ENCODE assay signal across 8 cellular contexts in the genomic region with DNA sequence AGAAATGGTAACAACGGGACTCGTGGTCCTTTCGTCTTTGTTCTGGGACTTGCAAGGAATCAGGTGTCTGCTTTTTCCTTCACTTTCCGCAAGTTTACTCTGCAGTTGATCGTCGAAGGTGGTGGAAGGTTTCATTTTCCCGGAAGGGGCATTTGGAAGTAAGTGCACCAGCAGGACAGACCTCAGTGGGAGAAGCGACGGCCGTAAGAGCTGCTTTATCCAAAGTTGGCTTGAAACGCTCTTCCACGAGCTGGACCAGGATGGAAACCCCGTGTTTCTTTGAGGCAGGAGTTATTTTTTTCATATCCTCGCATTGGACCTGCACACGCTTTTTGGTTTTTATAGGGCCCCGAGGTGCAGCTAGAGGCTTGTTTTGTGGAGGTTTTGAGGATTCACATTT. TPM values are rescaled to one million over a fixed set of nuclear protein-coding genes. Genes with fewer than 3 reads are reported as not detected.
DNase-seq lines count a peak whose midpoint lies in the region; ATAC-seq and TF ChIP-seq lines count a peak whose summit lies in the region.

No MANE protein-coding gene starts in this region.

- intact Hi-C loops in lower leg skin (cut with DNase I; ENCODE audit: low total_unique reads) = no loop called here
- intact Hi-C loops in tibial artery (cut with DNase I; ENCODE audit: low total_unique reads) = loop anchor here (5.0 kb wide), 1 partner anchor 1270 kb away; a partner anchor contains a TSS

- H3K27me3 ChIP-seq in tibial artery = no peaks in the 10 kb centered on the region

- peak overlapping the region; percentile 72 for H3K4me3 Mint-ChIP-seq in activated CD8-positive, alpha-beta memory T cell treated with anti-CD3 and anti-CD28 coated beads, Interleukin-2, amount 10 ng/mL, durations not matched to agents 7 days and 5 days

- no peaks in the 10 kb centered on the region for H3K27me3 Mint-ChIP-seq in activated CD8-positive, alpha-beta memory T cell treated with anti-CD3 and anti-CD28 coated beads, Interleukin-2, amount 10 ng/mL, durations not matched to agents 7 days and 5 days

- peak overlapping the region; percentile 93 to 98 for H3K27ac ChIP-seq in tibial artery

- H3K4me1 ChIP-seq in tibial artery = peaks cover 12 to 62% (median 53%) of the 10 kb centered on the region in 4 donors

- 11 to 15% methylated on average over 16 of the region's 16 CpGs for WGBS in lower leg skin, 2 donors

- peaks cover 0 to 10% (median 5%) of the 10 kb centered on the region in 3 donors for H3K36me3 ChIP-seq in tibial artery

- no peak for ATAC-seq in activated CD8-positive, alpha-beta memory T cell treated with anti-CD3 and anti-CD28 coated beads, Interleukin-2, amount 10 ng/mL, durations not matched to agents 7 days and 5 days

- in situ Hi-C loops in astrocyte of the cerebellum (cut with HindIII; ENCODE audit: low sequenced_read_pairs) = no loop called here

- H3K9me3 ChIP-seq in tibial artery = no peaks in the 10 kb centered on the region

- no peak for DNase-seq in activated CD8-positive, alpha-beta memory T cell treated with anti-CD3 and anti-CD28 coated beads, Interleukin-2, amount 10 ng/mL, durations not matched to agents 7 days and 5 days
- DNase-seq in activated CD8-positive, alpha-beta memory T cell treated with anti-CD3 and anti-CD28 coated beads, Interleukin-2, amount 50 U/mL, for 48 hours = no peak
- DNase-seq in astrocyte of the cerebellum (ENCODE audit: low read depth) (no peak), lower leg skin (ENCODE audit: low spot score in 2 of 2) (no peak), tibial artery (no peak), NCI-H510A treated with DMSO at 0.1 percent for 48 hours (lab: John Stamatoyannopoulos, UW) (no peak), D341Med (ENCODE audit: low spot score) (no peak), NCI-H2227 treated with DMSO at 0.1 percent for 48 hours (lab: John Stamatoyannopoulos, UW) (no peak)

- H3K36me3 Mint-ChIP-seq in activated CD8-positive, alpha-beta memory T cell treated with anti-CD3 and anti-CD28 coated beads, Interleukin-2, amount 10 ng/mL, durations not matched to agents 7 days and 5 days = peaks cover 4% of the 10 kb centered on the region

- TF ChIP-seq CTCF in astrocyte of the cerebellum (IDR thresholded peaks at IDR 0.05; ENCODE audit: low read depth, low read length, missing control alignments) (no peak), lower leg skin (IDR thresholded peaks at IDR 0.05) (no peak), tibial artery (IDR thresholded peaks at IDR 0.05) (no peak)

- peak overlapping the region; percentile 41 for H3K27ac Mint-ChIP-seq in activated CD8-positive, alpha-beta memory T cell treated with anti-CD3 and anti-CD28 coated beads, Interleukin-2, amount 10 ng/mL, durations not matched to agents 7 days and 5 days

- peak overlapping the region; percentile 93 for H3K4me3 ChIP-seq in astrocyte of the cerebellum (ENCODE audit: low read depth, low read length)
- H3K4me3 ChIP-seq in lower leg skin (ENCODE audit: low read depth, poor library complexity, severe bottlenecking) = peak overlapping the region; percentile 77
- peak overlapping the region; percentile 75 to 86 for H3K4me3 ChIP-seq in tibial artery

- H3K9me3 Mint-ChIP-seq in activated CD8-positive, alpha-beta memory T cell treated with anti-CD3 and anti-CD28 coated beads, Interleukin-2, amount 10 ng/mL, durations not matched to agents 7 days and 5 days (ENCODE audit: low read depth) = no peaks in the 10 kb centered on the region

- TF ChIP-seq POLR2A in lower leg skin (IDR thresholded peaks at IDR 0.05) = no peak

- CTCF ChIA-PET in activated CD8-positive, alpha-beta memory T cell treated with anti-CD3 and anti-CD28 coated beads, Interleukin-2, amount 10 ng/mL, durations not matched to agents 7 days and 5 days (lab: Charles Lee) = no interaction called here

- peaks cover 16% of the 10 kb centered on the region for H3K4me1 Mint-ChIP-seq in activated CD8-positive, alpha-beta memory T cell treated with anti-CD3 and anti-CD28 coated beads, Interleukin-2, amount 10 ng/mL, durations not matched to agents 7 days and 5 days

RNA-seq across cellular contexts. Expression of a gene that starts 1.2 kb away (rescaled TPM):
- total RNA-seq in activated CD8-positive, alpha-beta memory T cell treated with anti-CD3 and anti-CD28 coated beads, Interleukin-2, amount 10 ng/mL, durations not matched to agents 7 days and 5 days = 10 to 100 TPM; 38.3 to 43.5 TPM
- 10 to 100 TPM; 34.2 to 54.2 (median 46.3) TPM for total RNA-seq in lower leg skin

RNA-seq across cellular contexts. Expression of a gene that starts 30.7 kb away (rescaled TPM):
- 10 to 100 TPM; 45.6 to 60.7 TPM for total RNA-seq in activated CD8-positive, alpha-beta memory T cell treated with anti-CD3 and anti-CD28 coated beads, Interleukin-2, amount 10 ng/mL, durations not matched to agents 7 days and 5 days
- 10 to 100 TPM in 3 of 4 donors, 1 to 10 TPM in 1; 8.1 to 18.4 (median 14.2) TPM for total RNA-seq in lower leg skin
